In the genomic region with DNA sequence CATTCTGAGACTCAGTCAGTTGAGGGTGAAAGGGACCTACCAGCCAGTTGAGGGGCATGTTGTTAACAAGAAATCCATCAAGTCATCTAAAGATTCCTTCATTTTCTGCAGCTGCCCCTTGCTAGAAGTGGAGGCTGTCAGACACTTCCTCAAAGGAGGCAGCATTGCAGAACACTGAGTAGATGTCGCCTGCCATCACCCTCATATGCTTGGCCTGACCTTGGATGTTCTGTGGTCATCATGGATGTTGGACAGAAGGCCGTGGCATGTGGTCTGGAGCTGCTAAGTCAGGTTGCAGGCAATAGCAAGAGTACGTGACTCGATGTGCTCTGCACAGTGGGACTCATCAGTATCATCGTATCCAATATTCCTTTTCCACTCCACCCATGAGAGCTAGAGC, we compare ENCODE assay signal across 18 cellular contexts.
DNase-seq lines count a peak whose midpoint lies in the region; ATAC-seq and TF ChIP-seq lines count a peak whose summit lies in the region.
"Had no signal": no experiment of that assay in that cellular context is flagged by ENCODE, and none has a peak within 500 bp of the region (broad histone marks: within the 10 kb centered on the region; RNA-seq: fewer than 3 reads in every experiment).

No MANE protein-coding gene starts in this region.

- peak; percentile 17 for DNase-seq in G401 (ENCODE audit: low spot score)
- no peak for DNase-seq in WTC11 (ENCODE audit: low spot score)
- no peak for DNase-seq in natural killer cell
- no peak for DNase-seq in activated CD8-positive, alpha-beta memory T cell treated with anti-CD3 and anti-CD28 coated beads, Interleukin-2, amount 50 U/mL, for 4 hours
- no peak for DNase-seq in T-helper 2 cell treated with Interferon-gamma antibody and Interleukin-4, amounts not matched to agents 5 μg/mL and 100 μg/mL, for 36 hours (ENCODE audit: low spot score)
- no peak for DNase-seq in NCI-H2081 (lab: John Stamatoyannopoulos, UW)
- DNase-seq: activated CD8-positive, alpha-beta memory T cell treated with anti-CD3 and anti-CD28 coated beads for 24 hours; activated naive CD4-positive, alpha-beta T cell treated with anti-CD3 and anti-CD28 coated beads, Interleukin-2, amount 50 U/mL, for 16 hours; activated T-cell treated with anti-CD3 and anti-CD28 coated beads, Interleukin-2, amount 50 U/mL, for 48 hours; effector CD8-positive, alpha-beta T cell; H9; naive B cell; NCI-H1417; NCI-H510A treated with DMSO at 0.1 percent for 48 hours; stimulated activated CD4-positive, alpha-beta T cell treated with anti-CD3 and anti-CD28 coated beads, Interleukin-2, amount 100 ng/mL, for 24 hours; stimulated activated naive CD4-positive, alpha-beta T cell treated with Interleukin-2 at 50 U/mL for 16 hours had no signal

- H3K4me1 Mint-ChIP-seq in WTC11 = no peaks in the 10 kb centered on the region
- peaks cover 35 to 61% of the 10 kb centered on the region in 2 donors for H3K4me1 Mint-ChIP-seq in natural killer cell
- peaks cover 24% of the 10 kb centered on the region for H3K4me1 Mint-ChIP-seq in T-helper 2 cell treated with Interferon-gamma antibody and Interleukin-4, amounts not matched to agents 5 μg/mL and 100 μg/mL, for 36 hours (ENCODE audit: low read depth)

- peaks cover 18 to 61% (median 49%) of the 10 kb centered on the region in 11 experiments; a peak in 21 of 22 replicates for H3K36me3 ChIP-seq in BLaER1 treated with 17β-estradiol and CSF1 and Interleukin-3, amounts not matched to agents 10 nM and 100 nM

- no peaks in the 10 kb centered on the region for H3K27me3 ChIP-seq in BLaER1 treated with 17β-estradiol and CSF1 and Interleukin-3, amounts not matched to agents 10 nM and 100 nM

- H4K20me1 ChIP-seq in BLaER1 treated with 17β-estradiol and CSF1 and Interleukin-3, amounts not matched to agents 10 nM and 100 nM = peaks cover 0 to 67% (median 11%) of the 10 kb centered on the region in 11 experiments; a peak in 7 of 22 replicates

- in situ Hi-C loops in G401 (cut with HindIII; ENCODE audit: low sequenced_read_pairs) = no loop called here

- peak overlapping the region in 9 of 11 experiments; percentile 6 to 92 (median 78); a peak in 12 of 22 replicates for H3K27ac ChIP-seq in BLaER1 treated with 17β-estradiol and CSF1 and Interleukin-3, amounts not matched to agents 10 nM and 100 nM

- TF ChIP-seq CTCF in WTC11 (IDR thresholded peaks at IDR 0.05) (no peak), natural killer cell (IDR thresholded peaks at IDR 0.05) (no peak)

- H3K4me2 ChIP-seq in BLaER1 treated with 17β-estradiol and CSF1 and Interleukin-3, amounts not matched to agents 10 nM and 100 nM = peak overlapping the region in 7 of 11 experiments; percentile 56 to 87 (median 75); a peak in 12 of 22 replicates

- H3K36me3 Mint-ChIP-seq in WTC11 = peaks cover 4% of the 10 kb centered on the region
- no peaks in the 10 kb centered on the region for H3K36me3 Mint-ChIP-seq in natural killer cell
- peaks cover 24% of the 10 kb centered on the region for H3K36me3 Mint-ChIP-seq in T-helper 2 cell treated with Interferon-gamma antibody and Interleukin-4, amounts not matched to agents 5 μg/mL and 100 μg/mL, for 36 hours (ENCODE audit: low read depth)
- H3K36me3 Mint-ChIP-seq: naive B cell had no signal

- ATAC-seq in WTC11 (no peak), natural killer cell (no peak)
- ATAC-seq: esophagus mucosa had no signal

- H3K4me3 Mint-ChIP-seq in WTC11 = no peak overlapping the region
- no peak overlapping the region for H3K4me3 Mint-ChIP-seq in natural killer cell
- no peak overlapping the region for H3K4me3 Mint-ChIP-seq in T-helper 2 cell treated with Interferon-gamma antibody and Interleukin-4, amounts not matched to agents 5 μg/mL and 100 μg/mL, for 36 hours
- H3K4me3 Mint-ChIP-seq: H9 had no signal

- CTCF ChIA-PET in WTC11 (lab: Charles Lee) = interaction anchor here (0.6 to 0.9 kb wide), 2 partner anchors 15 to 95 kb away, joined by 3 read pairs; no protein-coding TSS in a partner anchor

- 0 out of 22 replicates have a peak, but pooled peaks cover 0 to 6% (median 0%) of the 10 kb centered on the region in 11 experiments for H3K9me3 ChIP-seq in BLaER1 treated with 17β-estradiol and CSF1 and Interleukin-3, amounts not matched to agents 10 nM and 100 nM (replicated peaks in 1 of 11)

- H3K9me3 Mint-ChIP-seq in WTC11 (no peaks in the 10 kb centered on the region), natural killer cell (no peaks in the 10 kb centered on the region)
- H3K9me3 Mint-ChIP-seq in T-helper 2 cell treated with Interferon-gamma antibody and Interleukin-4, amounts not matched to agents 5 μg/mL and 100 μg/mL, for 36 hours = no peaks in the 10 kb centered on the region
- H3K9me3 Mint-ChIP-seq: H9, naive B cell had no signal

- H3K4me3 ChIP-seq in BLaER1 treated with 17β-estradiol and CSF1 and Interleukin-3, amounts not matched to agents 10 nM and 100 nM = no peak overlapping the region

- POLR2A ChIA-PET in WTC11 (lab: Charles Lee) = no interaction called here

- no peak overlapping the region for H3K9ac ChIP-seq in BLaER1 treated with 17β-estradiol and CSF1 and Interleukin-3, amounts not matched to agents 10 nM and 100 nM

- peaks cover 48 to 80% (median 68%) of the 10 kb centered on the region in 10 experiments for H3K4me1 ChIP-seq in BLaER1 treated with 17β-estradiol and CSF1 and Interleukin-3, amounts not matched to agents 10 nM and 100 nM

- intact Hi-C loops in natural killer cell (cut with micrococcal nuclease) = no loop called here

- H3K27me3 Mint-ChIP-seq in WTC11 (ENCODE audit: low read depth) (no peaks in the 10 kb centered on the region), natural killer cell (ENCODE audit: low read depth in 2 of 2) (no peaks in the 10 kb centered on the region)
- H3K27me3 Mint-ChIP-seq in T-helper 2 cell treated with Interferon-gamma antibody and Interleukin-4, amounts not matched to agents 5 μg/mL and 100 μg/mL, for 36 hours (ENCODE audit: low read depth) = no peaks in the 10 kb centered on the region
- H3K27me3 Mint-ChIP-seq: naive B cell had no signal

- peak overlapping the region; percentile 11; the same call in 1 of the 2 replicates for H3K27ac Mint-ChIP-seq in WTC11
- peak overlapping the region; percentile 46 to 78 for H3K27ac Mint-ChIP-seq in natural killer cell
- H3K27ac Mint-ChIP-seq in T-helper 2 cell treated with Interferon-gamma antibody and Interleukin-4, amounts not matched to agents 5 μg/mL and 100 μg/mL, for 36 hours = no peak overlapping the region

TF ChIP-seq in WTC11, 78 proteins besides CTCF, POLR2A, EP300 and RAD21:
- TF ChIP-seq ZNF121 (CRISPR knock-in tag; IDR thresholded peaks at IDR 0.05) (no peak), ZNF263 (CRISPR knock-in tag; IDR thresholded peaks at IDR 0.05; ENCODE audit: low read depth) (no peak), SMAD3 (CRISPR knock-in tag; IDR thresholded peaks at IDR 0.05; ENCODE audit: borderline replicate concordance) (no peak), ZNF317 (CRISPR knock-in tag; IDR thresholded peaks at IDR 0.05; ENCODE audit: borderline replicate concordance, low read depth) (no peak), MAX (CRISPR knock-in tag; IDR thresholded peaks at IDR 0.05) (no peak), TCF7 (CRISPR knock-in tag; IDR thresholded peaks at IDR 0.05; ENCODE audit: low read depth) (no peak), ATF1 (CRISPR knock-in tag; IDR thresholded peaks at IDR 0.05) (no peak), JAZF1 (CRISPR knock-in tag; IDR thresholded peaks at IDR 0.05) (no peak), FOXP1 (CRISPR knock-in tag; IDR thresholded peaks at IDR 0.05; ENCODE audit: borderline replicate concordance) (no peak), IRF1 (CRISPR knock-in tag; IDR thresholded peaks at IDR 0.05) (no peak), TP53 (CRISPR knock-in tag; IDR thresholded peaks at IDR 0.05) (no peak), GABPB1 (CRISPR knock-in tag; IDR thresholded peaks at IDR 0.05) (no peak)
- TF ChIP-seq, protein P1, sequence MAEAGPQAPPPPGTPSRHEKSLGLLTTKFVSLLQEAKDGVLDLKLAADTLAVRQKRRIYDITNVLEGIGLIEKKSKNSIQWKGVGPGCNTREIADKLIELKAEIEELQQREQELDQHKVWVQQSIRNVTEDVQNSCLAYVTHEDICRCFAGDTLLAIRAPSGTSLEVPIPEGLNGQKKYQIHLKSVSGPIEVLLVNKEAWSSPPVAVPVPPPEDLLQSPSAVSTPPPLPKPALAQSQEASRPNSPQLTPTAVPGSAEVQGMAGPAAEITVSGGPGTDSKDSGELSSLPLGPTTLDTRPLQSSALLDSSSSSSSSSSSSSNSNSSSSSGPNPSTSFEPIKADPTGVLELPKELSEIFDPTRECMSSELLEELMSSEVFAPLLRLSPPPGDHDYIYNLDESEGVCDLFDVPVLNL (CRISPR knock-in tag; IDR thresholded peaks at IDR 0.05; ENCODE audit: borderline replicate concordance, low read depth) = no peak
